In genomic region chr11:130574740-130575139, GRCh38 we compare ENCODE assay signal across 22 cellular contexts.
A peak's percentile ranks its signal among the peaks of the same experiment; 100 is the strongest.
DNase-seq lines count a peak whose midpoint lies in the region; ATAC-seq and TF ChIP-seq lines count a peak whose summit lies in the region.
"Had no signal": no experiment of that assay in that cellular context is flagged by ENCODE, and none has a peak within 500 bp of the region (broad histone marks: within the 10 kb centered on the region; RNA-seq: fewer than 3 reads in every experiment).

No MANE protein-coding gene starts in this region.

- H3K4me3 ChIP-seq in heart left ventricle (no peak overlapping the region), gastrocnemius medialis (no peak overlapping the region)
- H3K4me3 ChIP-seq in effector memory CD4-positive, alpha-beta T cell (ENCODE audit: insufficient read depth, low read depth, low read length, poor library complexity, severe bottlenecking): no peak overlapping the region
- H3K4me3 ChIP-seq: GM12878 had no signal

- peak; percentile 21 for DNase-seq in NCI-H446 treated with DMSO at 0.1 percent for 48 hours (lab: John Stamatoyannopoulos, UW)
- no peak for DNase-seq in NCI-H446 (lab: John Stamatoyannopoulos, UW)
- DNase-seq in heart left ventricle: no peak
- DNase-seq in left cardiac atrium: no peak
- DNase-seq in left ventricle myocardium superior: no peak
- peak; percentile 64 to 76 for DNase-seq in gastrocnemius medialis
- DNase-seq in kidney tubule cell (ENCODE audit: low spot score): no peak
- DNase-seq in effector memory CD4-positive, alpha-beta T cell: no peak
- DNase-seq: ACHN; BE2C; C1 segment of cervical spinal cord; CD4-positive, CD25-positive, alpha-beta regulatory T cell; CD8-positive, alpha-beta memory T cell; COR-L47; DMS 273 treated with DMSO at 0.1 percent for 48 hours; DMS53; DND-41; EL; GOT3; H9 had no signal

- in situ Hi-C loops in gastrocnemius medialis (cut with MboI; ENCODE audit: low sequenced_read_pairs in 4 of 4): no loop called here

- ATAC-seq in heart left ventricle: peak in 3 of 4 donors; percentile 37 to 52 (median 50)
- ATAC-seq in left cardiac atrium: no peak
- peak; percentile 74 for ATAC-seq in left ventricle myocardium superior
- peak; percentile 93 for ATAC-seq in gastrocnemius medialis
- ATAC-seq: GM12878, HepG2 had no signal

- H3K27ac ChIP-seq in heart left ventricle (no peak overlapping the region), gastrocnemius medialis (peak overlapping the region in 1 of 4 donors; percentile 52)
- H3K27ac ChIP-seq in effector memory CD4-positive, alpha-beta T cell (ENCODE audit: insufficient read depth, low read length, poor library complexity, severe bottlenecking): no peak overlapping the region

- no peaks in the 10 kb centered on the region for H3K9me3 ChIP-seq in heart left ventricle
- no peaks in the 10 kb centered on the region for H3K9me3 ChIP-seq in gastrocnemius medialis
- no peaks in the 10 kb centered on the region for H3K9me3 ChIP-seq in effector memory CD4-positive, alpha-beta T cell (ENCODE audit: control insufficient read depth, low read length)
- H3K9me3 ChIP-seq: BE2C had no signal

- intact Hi-C loops in heart left ventricle (cut with DNase I): loop anchor here in 2 of 10 donors (5.0 to 10.0 kb wide), 2 partner anchors 42 to 60 kb away; no protein-coding TSS in a partner anchor
- intact Hi-C loops in left cardiac atrium (cut with DNase I): no loop called here
- intact Hi-C loops in left ventricle myocardium superior (cut with micrococcal nuclease): no loop called here
- intact Hi-C loops in gastrocnemius medialis (cut with DNase I; ENCODE audit: low total_unique reads): no loop called here

- TF ChIP-seq CTCF in heart left ventricle (IDR thresholded peaks at IDR 0.05) (no peak), gastrocnemius medialis (IDR thresholded peaks at IDR 0.05 in 4 of 5, conservative IDR thresholded peaks at IDR 0.05 in 1 of 5) (no peak)

- H3K36me3 ChIP-seq in heart left ventricle: no peaks in the 10 kb centered on the region
- no peaks in the 10 kb centered on the region for H3K36me3 ChIP-seq in gastrocnemius medialis
- H3K36me3 ChIP-seq in effector memory CD4-positive, alpha-beta T cell (ENCODE audit: control insufficient read depth, insufficient read depth, low read length): no peaks in the 10 kb centered on the region
- H3K36me3 ChIP-seq: BE2C had no signal

- 64 to 74% (median 66%) methylated on average over 2 of the region's 2 CpGs for WGBS in heart left ventricle, 4 donors

- TF ChIP-seq POLR2A in heart left ventricle (IDR thresholded peaks at IDR 0.05) (no peak), gastrocnemius medialis (IDR thresholded peaks at IDR 0.05) (no peak)

- H3K27me3 ChIP-seq in heart left ventricle (no peaks in the 10 kb centered on the region), gastrocnemius medialis (no peaks in the 10 kb centered on the region)
- H3K27me3 ChIP-seq in effector memory CD4-positive, alpha-beta T cell (replicated peaks; ENCODE audit: control insufficient read depth, insufficient read depth, low read length, poor library complexity, severe bottlenecking): no peaks in the 10 kb centered on the region
- H3K27me3 ChIP-seq: BE2C had no signal

- H3K4me1 ChIP-seq in heart left ventricle (peaks cover 0 to 14% (median 2%) of the 10 kb centered on the region in 12 donors), gastrocnemius medialis (peaks cover 0 to 9% of the 10 kb centered on the region in 2 donors)
- no peaks in the 10 kb centered on the region for H3K4me1 ChIP-seq in effector memory CD4-positive, alpha-beta T cell (ENCODE audit: control insufficient read depth, insufficient read depth, low read length, poor library complexity, severe bottlenecking)
- H3K4me1 ChIP-seq: BE2C had no signal

Comparison
In these comparisons a context has a peak if more than half of its experiments do, and no peak if none do; other contexts are left out.
1. DNase-seq: peak in NCI-H446 treated with DMSO at 0.1 percent for 48 hours (single experiment) and gastrocnemius medialis (2 of 2); none in NCI-H446 (0 of 2), heart left ventricle (0 of 5), left cardiac atrium (single experiment), left ventricle myocardium superior (single experiment), kidney tubule cell (single experiment) and effector memory CD4-positive, alpha-beta T cell (0 of 3).
2. ATAC-seq: peak in heart left ventricle (3 of 4), left ventricle myocardium superior (single experiment) and gastrocnemius medialis (2 of 2); none in left cardiac atrium (0 of 2).